In genomic region chr21:45105906-45106485, GRCh38 we compare ENCODE assay signal across 13 cellular contexts. TPM values are rescaled to one million over a fixed set of nuclear protein-coding genes. Genes with fewer than 3 reads are reported as not detected.
DNase-seq lines count a peak whose midpoint lies in the region; ATAC-seq and TF ChIP-seq lines count a peak whose summit lies in the region.
"Had no signal": no experiment of that assay in that cellular context is flagged by ENCODE, and none has a peak within 500 bp of the region (broad histone marks: within the 10 kb centered on the region; RNA-seq: fewer than 3 reads in every experiment).

No MANE protein-coding gene starts in this region.

- H3K36me3 ChIP-seq in tibial artery: no peaks in the 10 kb centered on the region
- H3K36me3 ChIP-seq: thyroid gland had no signal

- H3K27me3 Mint-ChIP-seq in activated CD8-positive, alpha-beta T cell treated with anti-CD3 and anti-CD28 coated beads for 36 hours: no peaks in the 10 kb centered on the region
- no peaks in the 10 kb centered on the region for H3K27me3 Mint-ChIP-seq in activated CD8-positive, alpha-beta T cell treated with anti-CD3 and anti-CD28 coated beads, Interleukin-2, amount 10 ng/mL, durations not matched to agents 7 days and 5 days (ENCODE audit: low read depth)

- peaks cover 68% of the 10 kb centered on the region for H3K4me1 Mint-ChIP-seq in activated CD8-positive, alpha-beta T cell treated with anti-CD3 and anti-CD28 coated beads for 36 hours (ENCODE audit: low read depth)
- peaks cover 83% of the 10 kb centered on the region for H3K4me1 Mint-ChIP-seq in activated CD8-positive, alpha-beta T cell treated with anti-CD3 and anti-CD28 coated beads, Interleukin-2, amount 10 ng/mL, durations not matched to agents 7 days and 5 days (ENCODE audit: low read depth)

- H3K9me3 ChIP-seq in tibial artery: no peaks in the 10 kb centered on the region
- H3K9me3 ChIP-seq: thyroid gland had no signal

- DNase-seq in activated CD8-positive, alpha-beta T cell treated with anti-CD3 and anti-CD28 coated beads for 36 hours: no peak
- no peak for DNase-seq in activated CD8-positive, alpha-beta T cell treated with anti-CD3 and anti-CD28 coated beads, Interleukin-2, amount 10 ng/mL, durations not matched to agents 7 days and 5 days
- peak; percentile 47 for DNase-seq in SW480 (ENCODE audit: low spot score)
- DNase-seq in foreskin melanocyte: peak; percentile 68
- DNase-seq in tibial artery: no peak
- no peak for DNase-seq in G401 (ENCODE audit: low spot score)
- no peak for DNase-seq in NCI-H345 (lab: John Stamatoyannopoulos, UW)
- DNase-seq: DMS 273 treated with DMSO at 0.1 percent for 48 hours, thyroid gland had no signal

- peaks cover 6% of the 10 kb centered on the region for H3K36me3 Mint-ChIP-seq in activated CD8-positive, alpha-beta T cell treated with anti-CD3 and anti-CD28 coated beads for 36 hours (ENCODE audit: low read depth)
- H3K36me3 Mint-ChIP-seq in activated CD8-positive, alpha-beta T cell treated with anti-CD3 and anti-CD28 coated beads, Interleukin-2, amount 10 ng/mL, durations not matched to agents 7 days and 5 days (ENCODE audit: low read depth): peaks cover 26% of the 10 kb centered on the region
- H3K36me3 Mint-ChIP-seq: WTC11 had no signal

- peak overlapping the region; percentile 31 for H3K27ac Mint-ChIP-seq in activated CD8-positive, alpha-beta T cell treated with anti-CD3 and anti-CD28 coated beads for 36 hours
- no peak overlapping the region for H3K27ac Mint-ChIP-seq in activated CD8-positive, alpha-beta T cell treated with anti-CD3 and anti-CD28 coated beads, Interleukin-2, amount 10 ng/mL, durations not matched to agents 7 days and 5 days
- H3K27ac Mint-ChIP-seq: WTC11 had no signal

- POLR2A ChIA-PET in activated CD8-positive, alpha-beta T cell treated with anti-CD3 and anti-CD28 coated beads for 36 hours (lab: Charles Lee): interaction anchor here (1.3 to 3.2 kb wide), 5 partner anchors 17 to 30 kb away, joined by 3 to 16 read pairs (median 4); no protein-coding TSS in a partner anchor
- POLR2A ChIA-PET in activated CD8-positive, alpha-beta T cell treated with anti-CD3 and anti-CD28 coated beads, Interleukin-2, amount 10 ng/mL, durations not matched to agents 7 days and 5 days (lab: Charles Lee): no interaction called here

- H3K27ac ChIP-seq in tibial artery: peak overlapping the region; percentile 66 to 69
- H3K27ac ChIP-seq: thyroid gland had no signal

- no peak for TF ChIP-seq CTCF in activated CD8-positive, alpha-beta T cell treated with anti-CD3 and anti-CD28 coated beads for 36 hours (IDR thresholded peaks at IDR 0.05)
- no peak for TF ChIP-seq CTCF in tibial artery (IDR thresholded peaks at IDR 0.05)

- no peak overlapping the region for H3K4me3 ChIP-seq in tibial artery
- H3K4me3 ChIP-seq: K562, thyroid gland had no signal

- intact Hi-C loops in activated CD8-positive, alpha-beta T cell treated with anti-CD3 and anti-CD28 coated beads for 36 hours (cut with micrococcal nuclease): no loop called here
- intact Hi-C loops in tibial artery (cut with DNase I; ENCODE audit: low total_unique reads): no loop called here

- no peak for ATAC-seq in activated CD8-positive, alpha-beta T cell treated with anti-CD3 and anti-CD28 coated beads for 36 hours
- ATAC-seq in activated CD8-positive, alpha-beta T cell treated with anti-CD3 and anti-CD28 coated beads, Interleukin-2, amount 10 ng/mL, durations not matched to agents 7 days and 5 days: no peak
- no peak for ATAC-seq in GM21723 (IDR thresholded peaks at IDR 0.05; ENCODE audit: unreplicated experiment)
- ATAC-seq: K562, WTC11 had no signal

- no peaks in the 10 kb centered on the region for H3K27me3 ChIP-seq in tibial artery
- H3K27me3 ChIP-seq: thyroid gland had no signal

- peaks cover 0 to 100% (median 79%) of the 10 kb centered on the region in 4 donors for H3K4me1 ChIP-seq in tibial artery

- H3K4me3 Mint-ChIP-seq in activated CD8-positive, alpha-beta T cell treated with anti-CD3 and anti-CD28 coated beads for 36 hours: no peak overlapping the region
- no peak overlapping the region for H3K4me3 Mint-ChIP-seq in activated CD8-positive, alpha-beta T cell treated with anti-CD3 and anti-CD28 coated beads, Interleukin-2, amount 10 ng/mL, durations not matched to agents 7 days and 5 days
- H3K4me3 Mint-ChIP-seq: neural crest cell, WTC11 had no signal

- CTCF ChIA-PET in activated CD8-positive, alpha-beta T cell treated with anti-CD3 and anti-CD28 coated beads for 36 hours (lab: Charles Lee): interaction anchor here (1.1 to 4.4 kb wide), 6 partner anchors 8 to 156 kb away, joined by 4 to 39 read pairs (median 6); no protein-coding TSS in a partner anchor
- CTCF ChIA-PET in activated CD8-positive, alpha-beta T cell treated with anti-CD3 and anti-CD28 coated beads, Interleukin-2, amount 10 ng/mL, durations not matched to agents 7 days and 5 days (lab: Charles Lee): interaction anchor here (0.9 to 8.3 kb wide), 7 partner anchors 20 to 156 kb away, joined by 3 to 80 read pairs (median 10); no protein-coding TSS in a partner anchor

- H3K9me3 Mint-ChIP-seq in activated CD8-positive, alpha-beta T cell treated with anti-CD3 and anti-CD28 coated beads for 36 hours: peaks cover 2% of the 10 kb centered on the region
- peaks cover 7% of the 10 kb centered on the region for H3K9me3 Mint-ChIP-seq in activated CD8-positive, alpha-beta T cell treated with anti-CD3 and anti-CD28 coated beads, Interleukin-2, amount 10 ng/mL, durations not matched to agents 7 days and 5 days (ENCODE audit: insufficient read depth)
- H3K9me3 Mint-ChIP-seq: neural crest cell, WTC11 had no signal

- in situ Hi-C loops in G401 (cut with HindIII; ENCODE audit: low sequenced_read_pairs): no loop called here

RNA-seq across cellular contexts. Expression of gene ADARB1, which starts 31.6 kb away (rescaled TPM):
- 10 to 100 TPM; 36.2 to 37.1 TPM for total RNA-seq in activated CD8-positive, alpha-beta T cell treated with anti-CD3 and anti-CD28 coated beads for 36 hours
- 10 to 100 TPM; 52.9 to 66.2 TPM for total RNA-seq in activated CD8-positive, alpha-beta T cell treated with anti-CD3 and anti-CD28 coated beads, Interleukin-2, amount 10 ng/mL, durations not matched to agents 7 days and 5 days
- total RNA-seq in G401 (2014; rRNA removed; shearing (Covaris generic)): 67.7 and 68.1 TPM in 2 replicates

Comparison
In these comparisons a context has a peak if more than half of its experiments do, and no peak if none do; other contexts are left out.
1. DNase-seq: peak in SW480 (single experiment) and foreskin melanocyte (single experiment); none in activated CD8-positive, alpha-beta T cell treated with anti-CD3 and anti-CD28 coated beads for 36 hours (single experiment), activated CD8-positive, alpha-beta T cell treated with anti-CD3 and anti-CD28 coated beads, Interleukin-2, amount 10 ng/mL, durations not matched to agents 7 days and 5 days (single experiment), tibial artery (0 of 2), G401 (single experiment) and NCI-H345 (single experiment).